ENCODE assay signal across 29 cellular contexts in the genomic region with DNA sequence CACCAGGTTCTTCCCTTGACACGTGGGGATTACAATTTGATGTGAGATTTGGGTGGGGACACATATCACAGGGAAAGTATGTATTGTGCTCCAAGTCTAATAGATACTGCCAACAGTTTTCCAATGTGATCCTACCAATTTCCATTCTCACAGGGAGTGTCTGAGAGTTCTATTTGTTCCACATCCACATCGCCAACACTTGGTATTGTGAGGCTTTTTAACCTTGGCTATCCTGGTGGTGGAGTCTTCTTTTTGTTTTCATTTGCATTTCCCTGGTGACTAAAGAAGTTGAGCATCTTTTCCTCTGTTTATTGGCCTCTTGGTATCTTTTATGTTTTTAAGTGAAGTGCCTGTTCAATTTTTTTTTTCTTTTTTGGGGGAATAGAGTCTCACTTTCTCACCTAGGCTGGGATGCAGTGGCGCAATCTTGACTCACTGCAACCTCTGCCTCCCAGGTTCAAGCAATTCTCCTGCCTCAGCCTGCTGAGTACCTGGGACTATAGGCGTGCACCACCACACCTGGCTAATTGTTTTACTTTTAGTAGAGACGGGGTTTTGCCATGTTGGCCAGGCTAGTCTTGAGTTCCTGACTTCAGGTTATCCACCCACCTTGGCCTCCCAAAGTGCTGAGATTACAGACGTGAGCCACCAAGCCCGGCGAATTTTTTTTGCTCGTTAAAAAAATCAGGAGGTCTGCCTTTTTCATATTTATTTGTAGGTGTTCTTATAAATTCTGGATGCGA. TPM values are rescaled to one million over a fixed set of nuclear protein-coding genes. Genes with fewer than 3 reads are reported as not detected.
DNase-seq lines count a peak whose midpoint lies in the region; ATAC-seq, FAIRE-seq and TF ChIP-seq lines count a peak whose summit lies in the region.
"Had no signal": no experiment of that assay in that cellular context is flagged by ENCODE, and none has a peak within 500 bp of the region (broad histone marks: within the 10 kb centered on the region; RNA-seq: fewer than 3 reads in every experiment).

No MANE protein-coding gene starts in this region.

- peaks cover 28% of the 10 kb centered on the region for H3K4me1 ChIP-seq in PC-3 (ENCODE audit: insufficient read depth, low read length)
- peaks cover 74% of the 10 kb centered on the region for H3K4me1 ChIP-seq in keratinocyte (ENCODE audit: control insufficient read depth, extremely low read depth, insufficient read depth, low read length)
- H3K4me1 ChIP-seq: gastroesophageal sphincter, left ventricle myocardium inferior, upper lobe of left lung had no signal

- H3K27me3 ChIP-seq in PC-3 (ENCODE audit: low read length) (no peaks in the 10 kb centered on the region), brain microvascular endothelial cell (replicated peaks) (no peaks in the 10 kb centered on the region), keratinocyte (ENCODE audit: control insufficient read depth, extremely low read depth, insufficient read depth, low read length) (no peaks in the 10 kb centered on the region)
- H3K27me3 ChIP-seq: upper lobe of left lung had no signal

- no peaks in the 10 kb centered on the region for H3K36me3 ChIP-seq in PC-3 (ENCODE audit: low read depth, low read length)
- no peaks in the 10 kb centered on the region for H3K36me3 ChIP-seq in brain microvascular endothelial cell (replicated peaks)
- no peaks in the 10 kb centered on the region for H3K36me3 ChIP-seq in keratinocyte (ENCODE audit: control insufficient read depth in 2 of 2, extremely low read depth in 1 of 2, insufficient read depth in 2 of 2, low read length in 2 of 2)
- H3K36me3 ChIP-seq: esophagus squamous epithelium, gastroesophageal sphincter, left ventricle myocardium inferior, upper lobe of left lung had no signal

- H3K79me2 ChIP-seq in PC-3 (ENCODE audit: low read length) (no peaks in the 10 kb centered on the region), keratinocyte (ENCODE audit: control insufficient read depth, insufficient read depth, low read length) (no peaks in the 10 kb centered on the region)

- intact Hi-C loops in PC-3 (cut with micrococcal nuclease), result loop anchor here (5.0 kb wide), 1 partner anchor 62 kb away; no protein-coding TSS in a partner anchor

- dilution Hi-C loops in keratinocyte (cut with MboI; ENCODE audit: extremely low pct_ligation_motif_present, low sequenced_read_pairs), result no loop called here

- TF ChIP-seq CTCF in PC-3 (conservative IDR thresholded peaks at IDR 0.05; ENCODE audit: low read depth, low read length) (no peak), brain microvascular endothelial cell (IDR thresholded peaks at IDR 0.05; ENCODE audit: low read depth, low read length, missing control alignments) (no peak), keratinocyte (optimal IDR thresholded peaks at IDR 0.05 in 1 of 3, IDR thresholded peaks at IDR 0.05 in 1 of 3, conservative IDR thresholded peaks at IDR 0.05 in 1 of 3; ENCODE audit: extremely low read depth in 1 of 3, insufficient read depth in 2 of 3, low read length in 3 of 3) (no peak)

- in situ Hi-C loops in brain microvascular endothelial cell (cut with HindIII; ENCODE audit: low pct_ligation_motif_present, low sequenced_read_pairs), result no loop called here

- CTCF ChIA-PET in PC-3 (lab: Charles Lee), result no interaction called here

- no peak for DNase-seq in PC-3
- no peak for DNase-seq in brain microvascular endothelial cell
- DNase-seq in keratinocyte (ENCODE audit: low read depth, low spot score), result no peak
- DNase-seq in ureter (ENCODE audit: low spot score), result peak; percentile 25
- no peak for DNase-seq in globus pallidus (ENCODE audit: low spot score)
- no peak for DNase-seq in mucosa of gallbladder (ENCODE audit: low spot score)
- DNase-seq: activated CD4-positive, alpha-beta T cell treated with anti-CD3 and anti-CD28 coated beads, Interleukin-2, amount 50 U/mL, for 4 hours; activated naive CD4-positive, alpha-beta T cell treated with anti-CD3 and anti-CD28 coated beads, Interleukin-2, amount 50 U/mL, for 16 hours; amygdala; CD4-positive, CD25-positive, alpha-beta regulatory T cell; cortex of kidney; esophagus squamous epithelium; hypothalamus; left ventricle myocardium inferior; midbrain; natural killer cell; NCI-H1092; NCI-H187 treated with DMSO at 0.1 percent for 48 hours; NCI-H2171 treated with DMSO at 0.1 percent for 48 hours; NCI-H524 treated with DMSO at 0.1 percent for 48 hours; SIG-M5; stimulated activated CD4-positive, alpha-beta T cell treated with anti-CD3 and anti-CD28 coated beads, Interleukin-2, amount 100 ng/mL, for 24 hours; T-helper 1 cell; upper lobe of left lung had no signal

- H3K9me3 ChIP-seq in PC-3 (ENCODE audit: low read length) (no peaks in the 10 kb centered on the region), keratinocyte (ENCODE audit: control insufficient read depth, low read depth, low read length) (peaks cover 7% of the 10 kb centered on the region)
- H3K9me3 ChIP-seq: esophagus squamous epithelium had no signal

- peak; percentile 39 for FAIRE-seq in keratinocyte (lab: Jason Lieb, UNC)
- FAIRE-seq: D721Med, TTC549 had no signal

- ATAC-seq in PC-3, result no peak
- no peak for ATAC-seq in HG02884 (IDR thresholded peaks at IDR 0.05; ENCODE audit: unreplicated experiment)
- ATAC-seq: gastroesophageal sphincter, natural killer cell had no signal

- BruUV-seq in PC-3 (replicated peaks; lab: Mats Ljungman, UMichigan), result no TSS peak

- H3K9me2 ChIP-seq in PC-3 (replicated peaks; ENCODE audit: low read length), result no peaks in the 10 kb centered on the region

- peak overlapping the region; percentile 65 for H3K9ac ChIP-seq in PC-3 (ENCODE audit: low read length)
- peak overlapping the region; percentile 63 for H3K9ac ChIP-seq in keratinocyte (ENCODE audit: control insufficient read depth, extremely low read depth, insufficient read depth, low read length)

- no peak overlapping the region for H3K4me2 ChIP-seq in PC-3 (ENCODE audit: low read length)
- peak overlapping the region; percentile 73 for H3K4me2 ChIP-seq in keratinocyte (ENCODE audit: control insufficient read depth, extremely low read depth, insufficient read depth, low read depth, low read length)

- POLR2A ChIA-PET in PC-3 (lab: Charles Lee; ENCODE audit: unreplicated experiment), result interaction anchor here (0.6 kb wide), 1 partner anchor 45 kb away, joined by 3 read pairs; no protein-coding TSS in a partner anchor

- H4K20me1 ChIP-seq in PC-3 (ENCODE audit: low read length) (no peaks in the 10 kb centered on the region), keratinocyte (ENCODE audit: control insufficient read depth, extremely low read depth, insufficient read depth, low read length) (no peaks in the 10 kb centered on the region)

- no peaks in the 10 kb centered on the region for H3F3A ChIP-seq in PC-3 (ENCODE audit: low read length, unreplicated experiment)

- H2AFZ ChIP-seq in PC-3 (ENCODE audit: low read length) (no peak overlapping the region), keratinocyte (ENCODE audit: control insufficient read depth, low read length) (no peak overlapping the region)

- peak overlapping the region; percentile 81 for H3K27ac ChIP-seq in PC-3 (ENCODE audit: low read length)
- H3K27ac ChIP-seq in brain microvascular endothelial cell, result peak overlapping the region; percentile 70
- peak overlapping the region; percentile 82 for H3K27ac ChIP-seq in keratinocyte (ENCODE audit: control insufficient read depth, insufficient read depth, low read length)
- H3K27ac ChIP-seq: gastroesophageal sphincter, left ventricle myocardium inferior, upper lobe of left lung had no signal

- H3K4me3 ChIP-seq in PC-3 (ENCODE audit: low read length), result no peak overlapping the region
- no peak overlapping the region for H3K4me3 ChIP-seq in brain microvascular endothelial cell (ENCODE audit: low read depth, low read length)
- no peak overlapping the region for H3K4me3 ChIP-seq in keratinocyte (ENCODE audit: control insufficient read depth in 2 of 3, extremely low read depth in 1 of 3, insufficient read depth in 2 of 3, low read depth in 1 of 3, low read length in 3 of 3)
- H3K4me3 ChIP-seq: esophagus squamous epithelium, gastroesophageal sphincter, left ventricle myocardium inferior, upper lobe of left lung had no signal

- H3K9me1 ChIP-seq in keratinocyte (ENCODE audit: control insufficient read depth, extremely low read depth, insufficient read depth, low read length), result peaks cover 2% of the 10 kb centered on the region

RNA-seq across cellular contexts. Expression of a gene that starts 15.9 kb away (rescaled TPM):
- total RNA-seq in PC-3 (2014; rRNA removed), result 0.35 and 0.73 TPM in 2 replicates
- polyA plus RNA-seq in keratinocyte, result 0.96 to 2.1 TPM (median 1.0 TPM) in 3 replicates
- polyA plus RNA-seq in keratinocyte (2011; ENCODE audit: low read depth), result 1.8 TPM
- polyA plus RNA-seq in keratinocyte (2011; cell fraction: cytosol; rRNA removed), result 0.49 and 0.83 TPM in 2 replicates
- polyA plus RNA-seq in keratinocyte (2011; cell fraction: nucleus; rRNA removed), result 4.8 and 6.3 TPM in 2 replicates
- polyA plus RNA-seq in keratinocyte (2012; ENCODE audit: low replicate concordance), result 0.77 and 9.9 TPM in 2 replicates
- polyA minus RNA-seq in keratinocyte, result 0.72 to 1.5 TPM (median 0.96 TPM) in 3 replicates
- polyA minus RNA-seq in keratinocyte (2011; cell fraction: cytosol; rRNA and poly(A)+ RNA removed), result not detected
- polyA minus RNA-seq in keratinocyte (2011; cell fraction: nucleus; rRNA and poly(A)+ RNA removed), result 1.3 and 4.0 TPM in 2 replicates
- total RNA-seq in ureter, result 0.86 TPM
- not detected for total RNA-seq in mucosa of gallbladder
- total RNA-seq: CD4-positive, CD25-positive, alpha-beta regulatory T cell; left ventricle myocardium inferior; natural killer cell; omental fat pad; upper lobe of left lung had no signal
- polyA plus RNA-seq: CD4-positive, CD25-positive, alpha-beta regulatory T cell had no signal

RNA-seq across cellular contexts. Expression of a gene that starts 59.8 kb away (rescaled TPM):
- total RNA-seq in PC-3 (2014; rRNA removed), result 0.26 TPM in 1 of 2 replicates, not detected in the other
- polyA plus RNA-seq in keratinocyte, result 4.2 to 6.1 TPM (median 5.2 TPM) in 3 replicates
- 0.30 TPM for polyA plus RNA-seq in keratinocyte (2011; ENCODE audit: low read depth)
- polyA plus RNA-seq in keratinocyte (2011; cell fraction: cytosol; rRNA removed), result 2.7 and 3.6 TPM in 2 replicates
- polyA plus RNA-seq in keratinocyte (2011; cell fraction: nucleus; rRNA removed), result 5.7 and 7.7 TPM in 2 replicates
- polyA plus RNA-seq in keratinocyte (2012; ENCODE audit: low replicate concordance), result 0.72 and 5.7 TPM in 2 replicates
- 7.2 to 13.8 TPM (median 9.6 TPM) in 3 replicates for polyA minus RNA-seq in keratinocyte
- polyA minus RNA-seq in keratinocyte (2011; cell fraction: cytosol; rRNA and poly(A)+ RNA removed), result 5.4 TPM
- 3.7 and 5.0 TPM in 2 replicates for polyA minus RNA-seq in keratinocyte (2011; cell fraction: nucleus; rRNA and poly(A)+ RNA removed)
- total RNA-seq in ureter, result 65.3 TPM
- total RNA-seq in mucosa of gallbladder, result 0.72 TPM
- total RNA-seq: CD4-positive, CD25-positive, alpha-beta regulatory T cell; left ventricle myocardium inferior; natural killer cell; omental fat pad; upper lobe of left lung had no signal
- polyA plus RNA-seq: CD4-positive, CD25-positive, alpha-beta regulatory T cell had no signal

Comparison
In these comparisons a context has a peak if more than half of its experiments do, and no peak if none do; other contexts are left out.
1. RNA of a gene that starts 59.8 kb away (total RNA-seq): 65.3 TPM in ureter (single experiment); 0.72 TPM in mucosa of gallbladder (single experiment) and 0.26 TPM in PC-3; every median in the first group is over 10 times any median in the second.
2. Peak in every context shown above with its lines, with median percentiles within 50 percentile points of each other: H3K27ac ChIP-seq.